In genomic region chr1:38817958-38818705, GRCh38 we compare ENCODE assay signal across 8 cellular contexts. TPM values are rescaled to one million over a fixed set of nuclear protein-coding genes. Genes with fewer than 3 reads are reported as not detected.
A peak's percentile ranks its signal among the peaks of the same experiment; 100 is the strongest.
DNase-seq lines count a peak whose midpoint lies in the region; ATAC-seq and TF ChIP-seq lines count a peak whose summit lies in the region.

No MANE protein-coding gene starts in this region.

- peaks cover 3% of the 10 kb centered on the region for H3K36me3 Mint-ChIP-seq in effector memory CD8-positive, alpha-beta T cell (ENCODE audit: insufficient read depth)
- H3K36me3 Mint-ChIP-seq in natural killer cell = no peaks in the 10 kb centered on the region

- H3K27me3 ChIP-seq in thoracic aorta (replicated peaks; ENCODE audit: insufficient read depth) = peaks cover 10% of the 10 kb centered on the region

- no peak overlapping the region for H3K4me3 Mint-ChIP-seq in effector memory CD8-positive, alpha-beta T cell
- no peak overlapping the region for H3K4me3 Mint-ChIP-seq in natural killer cell

- peak overlapping the region; percentile 51 for H3K4me3 ChIP-seq in thoracic aorta

- TF ChIP-seq CTCF in natural killer cell (IDR thresholded peaks at IDR 0.05) (peak; percentile 75), thoracic aorta (IDR thresholded peaks at IDR 0.05) (peak; percentile 61)

- intact Hi-C loops in natural killer cell (cut with micrococcal nuclease) = no loop called here

- H3K4me1 Mint-ChIP-seq in effector memory CD8-positive, alpha-beta T cell (ENCODE audit: low read depth in 2 of 2) = peaks cover 0 to 2% of the 10 kb centered on the region in 2 donors
- H3K4me1 Mint-ChIP-seq in natural killer cell = no peaks in the 10 kb centered on the region

- H3K36me3 ChIP-seq in thoracic aorta = no peaks in the 10 kb centered on the region

- peak; percentile 62 for ATAC-seq in effector memory CD8-positive, alpha-beta T cell (replicated peaks)
- ATAC-seq in natural killer cell = peak; percentile 64 to 82 (median 64)
- ATAC-seq in thoracic aorta (ENCODE audit: insufficient number of reproducible peaks, low FRiP score, low read depth) = no peak

- no peaks in the 10 kb centered on the region for H3K9me3 Mint-ChIP-seq in effector memory CD8-positive, alpha-beta T cell
- H3K9me3 Mint-ChIP-seq in natural killer cell = no peaks in the 10 kb centered on the region

- POLR2A ChIA-PET in HEK293T (lab: Yijun Ruan, JAX) = interaction anchor here (0.6 to 1.3 kb wide), 3 partner anchors 32 to 771 kb away, joined by 3 to 6 read pairs (median 3); partner anchors contain the start of gene POU3F1

- CTCF ChIA-PET in HEK293T (lab: Yijun Ruan, JAX) = interaction anchor here (0.5 to 1.3 kb wide), 7 partner anchors 20 to 798 kb away, joined by 3 to 6 read pairs (median 3); no protein-coding TSS in a partner anchor

- peaks cover 6 to 12% of the 10 kb centered on the region in 2 donors for H3K4me1 ChIP-seq in thoracic aorta (ENCODE audit: control insufficient read depth in 1 of 2, low read depth in 2 of 2)

- H3K9me3 ChIP-seq in thoracic aorta = no peaks in the 10 kb centered on the region

- no peak overlapping the region for H3K27ac ChIP-seq in thoracic aorta

- peak; percentile 43 for DNase-seq in AG08395 (ENCODE audit: low spot score)
- peak; percentile 82 for DNase-seq in HEK293T (ENCODE audit: extremely low spot score)
- peak; percentile 46 for DNase-seq in activated CD4-positive, alpha-beta T cell treated with anti-CD3 and anti-CD28 coated beads, Interleukin-2, amount 50 U/mL, for 1 hour
- DNase-seq in effector memory CD8-positive, alpha-beta T cell = peak; percentile 29 to 38 (median 37)
- peak; percentile 42 for DNase-seq in natural killer cell
- DNase-seq in thoracic aorta (ENCODE audit: low spot score) = no peak
- DNase-seq in SHP77 (lab: John Stamatoyannopoulos, UW) = no peak
- no peak for DNase-seq in occipital lobe (lab: John Stamatoyannopoulos, UW)

- peaks cover 67 to 96% of the 10 kb centered on the region in 2 donors for H3K27me3 Mint-ChIP-seq in effector memory CD8-positive, alpha-beta T cell
- H3K27me3 Mint-ChIP-seq in natural killer cell (ENCODE audit: low read depth in 2 of 2) = peaks cover 49 to 77% of the 10 kb centered on the region in 2 donors

- no peak overlapping the region for H3K27ac Mint-ChIP-seq in effector memory CD8-positive, alpha-beta T cell
- no peak overlapping the region for H3K27ac Mint-ChIP-seq in natural killer cell

TF ChIP-seq in HEK293T, 16 proteins besides CTCF, POLR2A, EP300 and RAD21:
- TF ChIP-seq, protein P1, sequence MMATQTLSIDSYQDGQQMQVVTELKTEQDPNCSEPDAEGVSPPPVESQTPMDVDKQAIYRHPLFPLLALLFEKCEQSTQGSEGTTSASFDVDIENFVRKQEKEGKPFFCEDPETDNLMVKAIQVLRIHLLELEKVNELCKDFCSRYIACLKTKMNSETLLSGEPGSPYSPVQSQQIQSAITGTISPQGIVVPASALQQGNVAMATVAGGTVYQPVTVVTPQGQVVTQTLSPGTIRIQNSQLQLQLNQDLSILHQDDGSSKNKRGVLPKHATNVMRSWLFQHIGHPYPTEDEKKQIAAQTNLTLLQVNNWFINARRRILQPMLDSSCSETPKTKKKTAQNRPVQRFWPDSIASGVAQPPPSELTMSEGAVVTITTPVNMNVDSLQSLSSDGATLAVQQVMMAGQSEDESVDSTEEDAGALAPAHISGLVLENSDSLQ (IDR thresholded peaks at IDR 0.05) = no peak
- TF ChIP-seq L3MBTL2 (conservative IDR thresholded peaks at IDR 0.05) (no peak), ELF4 (IDR thresholded peaks at IDR 0.05) (no peak), FOXM1 (IDR thresholded peaks at IDR 0.05; ENCODE audit: borderline replicate concordance) (0 out of 2 replicates have a peak, but pooled peaks have one; percentile 22), CTBP1 (IDR thresholded peaks at IDR 0.05; ENCODE audit: borderline replicate concordance) (no peak), ZNF384 (IDR thresholded peaks at IDR 0.05) (no peak)

RNA-seq across cellular contexts. Expression of gene RRAGC, which starts 41.4 kb away (rescaled TPM):
- total RNA-seq in natural killer cell (10 to 100 TPM; 15.9 to 24.9 (median 22.0) TPM), thoracic aorta (10 to 100 TPM; 17.2 to 20.2 TPM), occipital lobe (19.0 TPM)

RNA-seq across cellular contexts. Expression of gene MYCBP, which starts 55.0 kb away (rescaled TPM):
- total RNA-seq in natural killer cell (10 to 100 TPM in 1 of 3 donors, 1 to 10 TPM in 2; 5.7 to 11.4 (median 8.9) TPM), thoracic aorta (1 to 10 TPM; 5.1 to 7.5 TPM), occipital lobe (2.2 TPM)

Comparison
In these comparisons a context has a peak if more than half of its experiments do, and no peak if none do; other contexts are left out.
1. DNase-seq: peak in AG08395 (single experiment), HEK293T (single experiment), activated CD4-positive, alpha-beta T cell treated with anti-CD3 and anti-CD28 coated beads, Interleukin-2, amount 50 U/mL, for 1 hour (single experiment), effector memory CD8-positive, alpha-beta T cell (3 of 3) and natural killer cell (single experiment); none in thoracic aorta (single experiment), SHP77 (0 of 2) and occipital lobe (single experiment).